19 cellular contexts compared by ENCODE assay signal in genomic region chr10:12027539-12027938, GRCh38. TPM values are rescaled to one million over a fixed set of nuclear protein-coding genes. Genes with fewer than 3 reads are reported as not detected.
DNase-seq lines count a peak whose midpoint lies in the region; ATAC-seq, FAIRE-seq and TF ChIP-seq lines count a peak whose summit lies in the region.
"Had no signal": no experiment of that assay in that cellular context is flagged by ENCODE, and none has a peak within 500 bp of the region (broad histone marks: within the 10 kb centered on the region; RNA-seq: fewer than 3 reads in every experiment).

No MANE protein-coding gene starts in this region.

- no peak for FAIRE-seq in GM12878 (lab: Jason Lieb, UNC)
- FAIRE-seq: colon had no signal

- TF ChIP-seq CTCF in GM12878 (IDR thresholded peaks at IDR 0.05 in 2 of 3, conservative IDR thresholded peaks at IDR 0.05 in 1 of 3; ENCODE audit: control insufficient read depth in 2 of 3, extremely low read depth in 1 of 3, insufficient read depth in 1 of 3, low read depth in 3 of 3, low read length in 3 of 3) = no peak

- H3K36me3 ChIP-seq in GM12878 (ENCODE audit: control insufficient read depth in 2 of 2, insufficient read depth in 2 of 2, low read length in 1 of 2) = peaks cover 0 to 2% of the 10 kb centered on the region in 2 experiments; a peak in 1 of 4 replicates

- H3K27ac ChIP-seq in GM12878 (ENCODE audit: control insufficient read depth, insufficient read depth) = no peak overlapping the region
- H3K27ac ChIP-seq: BLaER1 treated with 17β-estradiol and CSF1 and Interleukin-3, amounts not matched to agents 10 nM and 100 nM; sigmoid colon; stomach had no signal

- TF ChIP-seq EP300 in GM12878 (IDR thresholded peaks at IDR 0.05; ENCODE audit: borderline replicate concordance in 1 of 2, control insufficient read depth in 1 of 2, low read depth in 2 of 2, low read length in 2 of 2) = no peak

- TF ChIP-seq POLR2A in GM12878 (IDR thresholded peaks at IDR 0.05; ENCODE audit: low read depth, low read length) = no peak

- SMC1A ChIA-PET in GM12878 (lab: Charles Lee; ENCODE audit: uncharacterized antibody, unreplicated experiment) = interaction anchor here (2.8 kb wide), 1 partner anchor 14 kb away, joined by 11 read pairs; no protein-coding TSS in a partner anchor

- in situ Hi-C loops in GM12878 (cut with MboI) = no loop called here

- ATAC-seq in GM19023 (IDR thresholded peaks at IDR 0.05; ENCODE audit: unreplicated experiment) (peak; percentile 83), GM21619 (IDR thresholded peaks at IDR 0.05; ENCODE audit: unreplicated experiment) (peak; percentile 96), HG03095 (IDR thresholded peaks at IDR 0.05; ENCODE audit: unreplicated experiment) (peak; percentile 74), GM12878 (peak; percentile 88), HG03039 (IDR thresholded peaks at IDR 0.05; ENCODE audit: unreplicated experiment) (no peak)

- no peak overlapping the region for H3K4me3 ChIP-seq in GM12878
- H3K4me3 ChIP-seq: BLaER1 treated with 17β-estradiol and CSF1 and Interleukin-3, amounts not matched to agents 10 nM and 100 nM; lung; sigmoid colon; stomach had no signal

- RAD21 ChIA-PET in GM12878 (lab: Charles Lee; ENCODE audit: unreplicated experiment) = no interaction called here

- no peaks in the 10 kb centered on the region for H4K20me1 ChIP-seq in GM12878 (ENCODE audit: control insufficient read depth, insufficient read depth)

- 98% methylated on average over 2 of the region's 2 CpGs for WGBS in GM12878 (ENCODE audit: insufficient coverage, insufficient replicate concordance, low lambda C conversion rate, missing lambda C conversion rate)

- H3K79me2 ChIP-seq in GM12878 (ENCODE audit: control insufficient read depth, insufficient read depth, low read length) = peaks cover 55% of the 10 kb centered on the region

- POLR2A ChIA-PET in GM12878 (lab: Charles Lee) = interaction anchor here (1.3 kb wide), 1 partner anchor 10 kb away, joined by 4 read pairs; no protein-coding TSS in a partner anchor

- peaks cover 17% of the 10 kb centered on the region for H3K4me1 ChIP-seq in GM12878 (ENCODE audit: control insufficient read depth, insufficient read depth, low read length)
- H3K4me1 ChIP-seq: sigmoid colon had no signal

- intact Hi-C loops in GM12878 (cut with micrococcal nuclease; ENCODE audit: unreplicated experiment) = loop anchor here (5.0 kb wide), 1 partner anchor 170 kb away; the partner anchor contains the start of genes CDC123 and NUDT5

- H3K9ac ChIP-seq in GM12878 (ENCODE audit: control insufficient read depth, insufficient read depth, low read length) = no peak overlapping the region
- H3K9ac ChIP-seq: BLaER1 treated with 17β-estradiol and CSF1 and Interleukin-3, amounts not matched to agents 10 nM and 100 nM had no signal

- no peak overlapping the region for H2AFZ ChIP-seq in GM12878 (ENCODE audit: control insufficient read depth, low read depth, low read length)

- no peaks in the 10 kb centered on the region for H3K9me3 ChIP-seq in GM12878 (replicated peaks; ENCODE audit: control insufficient read depth, insufficient read depth, low read length)
- H3K9me3 ChIP-seq: BLaER1 treated with 17β-estradiol and CSF1 and Interleukin-3, amounts not matched to agents 10 nM and 100 nM; sigmoid colon; stomach had no signal

- no peak overlapping the region for H3K4me2 ChIP-seq in GM12878 (ENCODE audit: control insufficient read depth, insufficient read depth)
- H3K4me2 ChIP-seq: BLaER1 treated with 17β-estradiol and CSF1 and Interleukin-3, amounts not matched to agents 10 nM and 100 nM had no signal

- BruUV-seq in GM12878 (replicated peaks; lab: Mats Ljungman, UMichigan) = no TSS peak

- no peak for TF ChIP-seq RAD21 in GM12878 (IDR thresholded peaks at IDR 0.05; ENCODE audit: insufficient read depth, low read depth, low read length)

- DNase-seq in GM12878 (ENCODE audit: low read depth, low spot score) = no peak
- DNase-seq in NCI-H2107 (lab: John Stamatoyannopoulos, UW) = no peak
- DNase-seq in NCI-H774 (lab: John Stamatoyannopoulos, UW) = no peak
- DNase-seq in globus pallidus (ENCODE audit: low spot score) = no peak
- DNase-seq: activated CD4-positive, alpha-beta T cell treated with anti-CD3 and anti-CD28 coated beads, Interleukin-2, amount 10 ng/mL, durations not matched to agents 7 days and 5 days; amniotic stem cell; HFFc6; NCI-H1417 treated with DMSO at 0.1 percent for 48 hours; NCI-H524 treated with DMSO at 0.1 percent for 48 hours; sigmoid colon; stomach; T-helper 2 cell had no signal

- H3K27me3 ChIP-seq in GM12878 (replicated peaks in 1 of 2; ENCODE audit: control insufficient read depth in 2 of 2, insufficient read depth in 2 of 2, low read length in 1 of 2) = no peaks in the 10 kb centered on the region
- H3K27me3 ChIP-seq: BLaER1 treated with 17β-estradiol and CSF1 and Interleukin-3, amounts not matched to agents 10 nM and 100 nM; sigmoid colon; stomach had no signal

- CTCF ChIA-PET in GM12878 (lab: Yijun Ruan, JAX) = interaction anchor here (0.6 to 2.0 kb wide), 2 partner anchors 31 to 34 kb away, joined by 4 to 6 read pairs; no protein-coding TSS in a partner anchor

TF ChIP-seq in GM12878, 131 proteins besides CTCF, POLR2A, EP300 and RAD21:
- TF ChIP-seq NR2F1 (conservative IDR thresholded peaks at IDR 0.05) = peak; percentile 82
- TF ChIP-seq SUPT20H (IDR thresholded peaks at IDR 0.05; ENCODE audit: borderline replicate concordance, control insufficient read depth, low read depth, low read length) = no peak
- no peak for TF ChIP-seq E2F8 (IDR thresholded peaks at IDR 0.05; ENCODE audit: low read depth, partially characterized antibody)
- TF ChIP-seq PKNOX1 (IDR thresholded peaks at IDR 0.05) = peak; percentile 48

RNA-seq across cellular contexts. Expression of gene UPF2, which starts 15.1 kb away (rescaled TPM):
- total RNA-seq in GM12878 (2013; cell fraction: nucleolus; rRNA removed) = 60.0 and 61.3 TPM in 2 replicates
- total RNA-seq in GM12878 (2014; rRNA removed) (21.0 and 25.0 TPM in 2 replicates), GM12878 (2014; rRNA removed; fragmentation: Illumina TruSeq; extraction: Trizol) (42.6 and 44.2 TPM in 2 replicates), GM12878 (2021) (27.6 and 30.6 TPM in 2 replicates)
- 14.9 TPM for polyA plus RNA-seq in GM12878 (2011; ENCODE audit: low read depth)
- polyA plus RNA-seq in GM12878 (2011; rRNA removed) (24.3 and 37.9 TPM in 2 replicates), GM12878 (2014; fragmentation: Illumina TruSeq; extraction: Trizol) (44.4 and 57.4 TPM in 2 replicates), GM12878 (2014; fragmentation: Nextera tagmentation; extraction: Ambion mirVana) (10 to 100 TPM; 21.2 to 22.2 TPM), GM12878 (2014; rRNA removed) (19.6 and 24.0 TPM in 2 replicates), GM12878 (2016; fragmentation: Nextera tagmentation; extraction: Ambion mirVana) (10 to 100 TPM; 34.2 to 34.6 TPM)
- polyA plus RNA-seq in GM12878 (2011; cell fraction: cytosol; rRNA removed) = 9.4 TPM in 2 replicates
- 11.4 and 14.7 TPM in 2 replicates for polyA plus RNA-seq in GM12878 (2011; cell fraction: nucleus; rRNA removed)
- polyA plus RNA-seq in GM12878 (2012) = 21.4 and 22.2 TPM in 2 replicates
- polyA minus RNA-seq in GM12878 (2011; rRNA and poly(A)+ RNA removed) = 15.9 and 23.0 TPM in 2 replicates
- polyA minus RNA-seq in GM12878 (2011; cell fraction: cytosol; rRNA and poly(A)+ RNA removed) = 7.8 and 9.9 TPM in 2 replicates
- 10.0 and 14.7 TPM in 2 replicates for polyA minus RNA-seq in GM12878 (2011; cell fraction: nucleus; rRNA and poly(A)+ RNA removed)

RNA-seq across cellular contexts. Expression of gene DHTKD1, which starts 41.2 kb away (rescaled TPM):
- 62.0 and 80.8 TPM in 2 replicates for total RNA-seq in GM12878 (2013; cell fraction: nucleolus; rRNA removed)
- total RNA-seq in GM12878 (2014; rRNA removed) (23.7 and 27.0 TPM in 2 replicates), GM12878 (2014; rRNA removed; fragmentation: Illumina TruSeq; extraction: Trizol) (26.3 and 29.0 TPM in 2 replicates), GM12878 (2021) (33.9 and 35.0 TPM in 2 replicates)
- polyA plus RNA-seq in GM12878 (2011; ENCODE audit: low read depth) = 14.5 TPM
- polyA plus RNA-seq in GM12878 (2011; rRNA removed) (26.2 and 26.6 TPM in 2 replicates), GM12878 (2014; fragmentation: Illumina TruSeq; extraction: Trizol) (29.5 and 35.9 TPM in 2 replicates), GM12878 (2014; fragmentation: Nextera tagmentation; extraction: Ambion mirVana) (10 to 100 TPM; 11.3 to 12.0 TPM), GM12878 (2014; rRNA removed) (24.0 and 27.5 TPM in 2 replicates), GM12878 (2016; fragmentation: Nextera tagmentation; extraction: Ambion mirVana) (10 to 100 TPM; 28.8 to 31.9 TPM)
- 24.4 and 40.2 TPM in 2 replicates for polyA plus RNA-seq in GM12878 (2011; cell fraction: cytosol; rRNA removed)
- polyA plus RNA-seq in GM12878 (2011; cell fraction: nucleus; rRNA removed) = 14.8 and 15.8 TPM in 2 replicates
- 14.8 and 20.4 TPM in 2 replicates for polyA plus RNA-seq in GM12878 (2012)
- polyA minus RNA-seq in GM12878 (2011; rRNA and poly(A)+ RNA removed) = 63.1 and 90.8 TPM in 2 replicates
- polyA minus RNA-seq in GM12878 (2011; cell fraction: cytosol; rRNA and poly(A)+ RNA removed) = 22.9 and 26.3 TPM in 2 replicates
- 18.8 and 20.7 TPM in 2 replicates for polyA minus RNA-seq in GM12878 (2011; cell fraction: nucleus; rRNA and poly(A)+ RNA removed)
